8 cellular contexts compared by ENCODE assay signal in the genomic region with DNA sequence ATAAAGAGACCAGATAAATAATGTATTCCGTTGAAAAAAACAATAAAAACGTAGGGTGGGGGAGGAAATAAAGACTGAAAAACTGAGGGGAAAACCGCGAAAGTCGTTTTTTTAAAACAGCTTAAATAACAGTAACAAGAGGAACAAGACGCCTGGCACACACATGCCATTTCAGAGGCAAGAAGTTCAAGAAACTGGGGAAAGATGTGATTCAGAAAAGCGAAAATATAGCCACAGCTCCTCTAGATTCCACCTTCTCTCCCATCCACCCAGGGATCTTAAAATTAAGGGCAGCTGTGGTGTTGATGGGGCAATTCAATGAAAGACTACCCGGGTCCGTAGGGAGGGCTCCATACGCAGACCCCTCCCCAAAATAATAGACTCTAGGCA. TPM values are rescaled to one million over a fixed set of nuclear protein-coding genes. Genes with fewer than 3 reads are reported as not detected.
DNase-seq lines count a peak whose midpoint lies in the region; ATAC-seq, FAIRE-seq and TF ChIP-seq lines count a peak whose summit lies in the region.

No MANE protein-coding gene starts in this region.

- H2BK20ac ChIP-seq in IMR-90 (ENCODE audit: low read depth, low read length) = no peak overlapping the region

- peak overlapping the region; percentile 7 to 26; a peak in 2 of 4 replicates for H4K8ac ChIP-seq in IMR-90 (ENCODE audit: low read depth in 2 of 2, low read length in 2 of 2)

- H4K91ac ChIP-seq in IMR-90 (ENCODE audit: insufficient read depth, low read depth, low read length) = peak overlapping the region; percentile 74; the same call in 1 of the 2 replicates

- peaks cover 25% of the 10 kb centered on the region; the same call in 1 of the 2 replicates for H4K20me1 ChIP-seq in IMR-90 (ENCODE audit: insufficient read depth, low read length)

- peak overlapping the region; percentile 41; the same call in 1 of the 2 replicates for H2BK120ac ChIP-seq in IMR-90 (ENCODE audit: low read depth, low read length)

- BruUV-seq in IMR-90 (replicated peaks; lab: Mats Ljungman, UMichigan) = no TSS peak

- TF ChIP-seq POLR2A in IMR-90 (IDR thresholded peaks at IDR 0.05; ENCODE audit: low read depth, low read length) = no peak

- H3K4me2 ChIP-seq in IMR-90 (ENCODE audit: low read depth, low read length) = peak overlapping the region; percentile 99

- no peak overlapping the region for H2AFZ ChIP-seq in IMR-90 (replicated peaks; ENCODE audit: low read length, poor library complexity)

- intact Hi-C loops in IMR-90 (cut with micrococcal nuclease) = loop anchor here (1.0 to 5.0 kb wide), 5 partner anchors 31 to 176 kb away; a partner anchor contains a TSS

- TF ChIP-seq CTCF in IMR-90 (conservative IDR thresholded peaks at IDR 0.05; ENCODE audit: low read depth, low read length) = no peak
- no peak for TF ChIP-seq CTCF in bronchial epithelial cell (IDR thresholded peaks at IDR 0.05; ENCODE audit: insufficient read depth, low read length, severe bottlenecking)

- H2BK5ac ChIP-seq in IMR-90 (ENCODE audit: low read depth, low read length, poor library complexity, severe bottlenecking) = peak overlapping the region; percentile 89

- peak overlapping the region; percentile 75 for H3K23ac ChIP-seq in IMR-90 (ENCODE audit: low read depth, low read length)

- peak overlapping the region; percentile 90 for H3K9ac ChIP-seq in IMR-90 (ENCODE audit: low read depth, low read length)

- ATAC-seq in IMR-90 (ENCODE audit: low read depth) (no peak), HG02973 (IDR thresholded peaks at IDR 0.05; ENCODE audit: unreplicated experiment) (no peak)

- FAIRE-seq in bronchial epithelial cell (lab: Jason Lieb, UNC) = no peak
- FAIRE-seq in GM19239 (lab: Jason Lieb, UNC) = no peak

- H3K9me1 ChIP-seq in IMR-90 (ENCODE audit: insufficient read depth, low read length) = peaks cover 2% of the 10 kb centered on the region; the same call in 1 of the 2 replicates

- 0 out of 2 replicates have a peak overlapping the region, but pooled peaks have one; percentile 46 for H2AK5ac ChIP-seq in IMR-90 (ENCODE audit: low read depth, low read length)

- peak overlapping the region; percentile 67; the same call in 1 of the 2 replicates for H3K56ac ChIP-seq in IMR-90 (ENCODE audit: extremely low read depth, insufficient read depth, low read length)

- H3K27ac ChIP-seq in IMR-90 (ENCODE audit: insufficient read depth, low read length) = peak overlapping the region; percentile 87

- peak overlapping the region; percentile 1; the same call in 1 of the 3 replicates for H2BK15ac ChIP-seq in IMR-90 (ENCODE audit: low read depth, low read length)

- no CpG with 5 or more reads among the region's 10 CpGs for WGBS in IMR-90 (ENCODE audit: extremely low coverage in 2 of 2, insufficient read length in 1 of 2), 2 experiments

- H3K4me1 ChIP-seq in IMR-90 (ENCODE audit: control insufficient read depth, insufficient read depth, low read length) (peaks cover 3% of the 10 kb centered on the region; the same call in 1 of the 2 replicates), mononuclear cell (ENCODE audit: insufficient read depth, low read length) (peaks cover 22% of the 10 kb centered on the region)

- no peaks in the 10 kb centered on the region for H3K27me3 ChIP-seq in IMR-90 (ENCODE audit: control insufficient read depth, insufficient read depth, low read length)
- no peaks in the 10 kb centered on the region for H3K27me3 ChIP-seq in bronchial epithelial cell (ENCODE audit: control insufficient read depth, insufficient read depth, low read length)
- H3K27me3 ChIP-seq in mononuclear cell (ENCODE audit: insufficient read depth, low read length) = peaks cover 5% of the 10 kb centered on the region

- dilution Hi-C loops in IMR-90 (cut with HindIII; ENCODE audit: low sequenced_read_pairs, unreplicated experiment) = no loop called here

- H3K14ac ChIP-seq in IMR-90 (replicated peaks; ENCODE audit: low read depth, low read length) = peak overlapping the region; percentile 85; the same call in 1 of the 2 replicates

- H2AK9ac ChIP-seq in IMR-90 (replicated peaks; ENCODE audit: low read depth, low read length, poor library complexity) = no peak overlapping the region

- peak overlapping the region; percentile 89 for H3K4ac ChIP-seq in IMR-90 (ENCODE audit: low read depth, low read length)

- no peak overlapping the region for H4K5ac ChIP-seq in IMR-90 (ENCODE audit: low read depth, low read length)

- CTCF ChIA-PET in IMR-90 (lab: Yijun Ruan, JAX) = no interaction called here

- H3K79me1 ChIP-seq in IMR-90 (ENCODE audit: low read depth in 1 of 2, low read length in 2 of 2) = peaks cover 3 to 32% of the 10 kb centered on the region in 2 experiments

- peak overlapping the region; percentile 49 for H3K18ac ChIP-seq in IMR-90 (ENCODE audit: low read depth, low read length)

- DNase-seq in ACHN (peak; percentile 16), IMR-90 (no peak), bronchial epithelial cell (ENCODE audit: low read depth) (no peak), GM19239 (ENCODE audit: insufficient read length, low spot score) (no peak), hepatic stellate cell (ENCODE audit: low spot score) (no peak), SHP77 treated with DMSO at 0.1 percent for 48 hours (lab: John Stamatoyannopoulos, UW) (no peak)

- TF ChIP-seq RAD21 in IMR-90 (IDR thresholded peaks at IDR 0.05; ENCODE audit: low read length) = no peak

- in situ Hi-C loops in ACHN (cut with HindIII; ENCODE audit: low pct_ligation_motif_present, low pct_unique_long_range_greater_than_20kb, low sequenced_read_pairs) (no loop called here), IMR-90 (cut with MboI; ENCODE audit: low sequenced_read_pairs) (no loop called here)

- H3K9me3 ChIP-seq in IMR-90 (ENCODE audit: control insufficient read depth, insufficient read depth, low read length) (no peaks in the 10 kb centered on the region), mononuclear cell (ENCODE audit: low read depth, low read length) (no peaks in the 10 kb centered on the region)

- H3K4me3 ChIP-seq in IMR-90 (ENCODE audit: insufficient read depth, low read depth, low read length) (peak overlapping the region; percentile 65), bronchial epithelial cell (ENCODE audit: low read depth, low read length) (peak overlapping the region; percentile 74), mononuclear cell (ENCODE audit: low read length) (peak overlapping the region; percentile 58)

- POLR2A ChIA-PET in IMR-90 (lab: Charles Lee; ENCODE audit: unreplicated experiment) = no interaction called here

- 0 out of 2 replicates have a peak, but pooled peaks cover 2% of the 10 kb centered on the region for H3K36me3 ChIP-seq in IMR-90 (ENCODE audit: control insufficient read depth, insufficient read depth, low read length)
- H3K36me3 ChIP-seq in bronchial epithelial cell (ENCODE audit: control insufficient read depth, insufficient read depth, low read length) = no peaks in the 10 kb centered on the region

TF ChIP-seq in IMR-90, 13 proteins besides CTCF, POLR2A, EP300 and RAD21:
- no peak for TF ChIP-seq RFX5 (IDR thresholded peaks at IDR 0.05; ENCODE audit: low read depth, low read length)
- TF ChIP-seq BHLHE40 (IDR thresholded peaks at IDR 0.05; ENCODE audit: low read depth, low read length) = 0 out of 2 replicates have a peak, but pooled peaks have one; percentile 13

RNA-seq across cellular contexts. Expression of a gene that starts 1.3 kb away (rescaled TPM):
- 85.7 and 89.2 TPM in 2 replicates for total RNA-seq in IMR-90 (2012; rRNA removed)
- polyA plus RNA-seq in IMR-90 (2012; rRNA removed) = 81.5 and 99.8 TPM in 2 replicates
- polyA plus RNA-seq in IMR-90 (2012; cell fraction: cytosol; rRNA removed) = 21.4 and 45.0 TPM in 2 replicates
- polyA plus RNA-seq in IMR-90 (2012; cell fraction: nucleus; rRNA removed; ENCODE audit: low replicate concordance) = 75.6 and 386 TPM in 2 replicates
- total RNA-seq in bronchial epithelial cell = 3.2 and 3.7 TPM in 2 replicates
- total RNA-seq in mononuclear cell = 11.2 TPM
